In genomic region chrX:153932220-153932915, GRCh38 we compare ENCODE assay signal across 16 cellular contexts. TPM values are rescaled to one million over a fixed set of nuclear protein-coding genes. Genes with fewer than 3 reads are reported as not detected.
"Had no signal": no experiment of that assay in that cellular context is flagged by ENCODE, and none has a peak within 500 bp of the region (broad histone marks: within the 10 kb centered on the region; RNA-seq: fewer than 3 reads in every experiment).

No MANE protein-coding gene starts in this region.

- H3K9me3 ChIP-seq: lower lobe of right lung, suprapubic skin, transverse colon had no signal

- H3K4me3 Mint-ChIP-seq: T-helper 17 cell had no signal

- H3K9me3 Mint-ChIP-seq: activated T-cell treated with anti-CD3 and anti-CD28 coated beads, Interleukin-2, amount 50 U/mL, for 72 hours had no signal

- H3K36me3 ChIP-seq: transverse colon had no signal

- H3K27me3 ChIP-seq: brain microvascular endothelial cell, suprapubic skin, transverse colon had no signal

- H3K4me3 ChIP-seq: lower lobe of right lung, suprapubic skin, transverse colon had no signal

- H3K27ac ChIP-seq: brain microvascular endothelial cell, lower lobe of right lung, suprapubic skin, transverse colon, WERI-Rb-1 had no signal

- ATAC-seq: activated T-cell treated with anti-CD3 and anti-CD28 coated beads, Interleukin-2, amount 50 U/mL, for 72 hours; lower lobe of right lung; T-helper 17 cell had no signal

- H3K27ac Mint-ChIP-seq: activated T-cell treated with anti-CD3 and anti-CD28 coated beads, Interleukin-2, amount 50 U/mL, for 72 hours had no signal

- H3K27me3 Mint-ChIP-seq: T-helper 17 cell had no signal

- DNase-seq: activated CD4-positive, alpha-beta T cell treated with anti-CD3 and anti-CD28 coated beads, Interleukin-2, amount 50 U/mL, for 48 hours; activated gamma-delta T cell; activated T-cell treated with anti-CD3 and anti-CD28 coated beads, Interleukin-2, amount 50 U/mL, for 72 hours; brain microvascular endothelial cell; central memory CD4-positive, alpha-beta T cell; hypothalamus; islet precursor cell; lower lobe of right lung; occipital lobe; posterior cingulate gyrus; stimulated activated naive CD4-positive, alpha-beta T cell treated with Interleukin-2 at 50 U/mL for 16 hours; T-helper 17 cell; transverse colon; WERI-Rb-1 had no signal

RNA-seq across cellular contexts. Expression of gene AVPR2, which starts 27.9 kb away (rescaled TPM):
- total RNA-seq: activated T-cell treated with anti-CD3 and anti-CD28 coated beads, Interleukin-2, amount 50 U/mL, for 72 hours; frontal cortex; occipital lobe; T-helper 17 cell had no signal
